21 cellular contexts compared by ENCODE assay signal in genomic region chr7:158617737-158618128, GRCh38. TPM values are rescaled to one million over a fixed set of nuclear protein-coding genes. Genes with fewer than 3 reads are reported as not detected.
DNase-seq lines count a peak whose midpoint lies in the region; ATAC-seq, FAIRE-seq and TF ChIP-seq lines count a peak whose summit lies in the region.
"Had no signal": no experiment of that assay in that cellular context is flagged by ENCODE, and none has a peak within 500 bp of the region (broad histone marks: within the 10 kb centered on the region; RNA-seq: fewer than 3 reads in every experiment).

No MANE protein-coding gene starts in this region.

- H3K4me3 ChIP-seq in brain microvascular endothelial cell (ENCODE audit: low read depth, low read length): no peak overlapping the region
- H3K4me3 ChIP-seq in tibial nerve: no peak overlapping the region
- H3K4me3 ChIP-seq: right atrium auricular region had no signal

- TF ChIP-seq CTCF in brain microvascular endothelial cell (IDR thresholded peaks at IDR 0.05; ENCODE audit: low read depth, low read length, missing control alignments): no peak
- TF ChIP-seq CTCF in tibial nerve (IDR thresholded peaks at IDR 0.05): no peak

- TF ChIP-seq POLR2A in tibial nerve (IDR thresholded peaks at IDR 0.05): no peak

- H3K36me3 ChIP-seq in brain microvascular endothelial cell (replicated peaks) (no peaks in the 10 kb centered on the region), tibial nerve (no peaks in the 10 kb centered on the region)
- H3K36me3 ChIP-seq: neutrophil, right atrium auricular region had no signal

- DNase-seq in cardiac septum (ENCODE audit: low spot score) (peak; percentile 36), Right ventricle myocardium inferior (ENCODE audit: missing footprints) (no peak), brain microvascular endothelial cell (peak; percentile 76), iPS DF 19.7 (ENCODE audit: low read depth, low spot score) (peak; percentile 75), tibial nerve (ENCODE audit: low spot score in 2 of 2) (peak; percentile 26 to 45), HTR-8/SVneo (ENCODE audit: insufficient read length, low spot score) (no peak), NCI-H1092 treated with DMSO at 0.1 percent for 48 hours (lab: John Stamatoyannopoulos, UW) (no peak)
- DNase-seq: 8988T; activated CD4-positive, CD25-positive, alpha-beta regulatory T cell; CD4-positive, CD25-positive, alpha-beta regulatory T cell; central memory CD4-positive, alpha-beta T cell; effector memory CD4-positive, alpha-beta T cell; KG1; NCI-H1048; NCI-H526; Right ventricle myocardium superior; stimulated activated naive CD4-positive, alpha-beta T cell treated with Interleukin-2 at 50 U/mL for 16 hours; trophoblast cell had no signal

- no peak for FAIRE-seq in HTR-8/SVneo (lab: Jason Lieb, UNC)

- WGBS in tibial nerve, 2 donors: 58 to 62% methylated on average over 3 of the region's 3 CpGs

- H3K27me3 ChIP-seq in brain microvascular endothelial cell (replicated peaks): no peaks in the 10 kb centered on the region
- H3K27me3 ChIP-seq in tibial nerve: no peaks in the 10 kb centered on the region
- H3K27me3 ChIP-seq: neutrophil, right atrium auricular region had no signal

- no peaks in the 10 kb centered on the region for H3K4me1 ChIP-seq in tibial nerve
- H3K4me1 ChIP-seq: right atrium auricular region had no signal

- no peaks in the 10 kb centered on the region for H3K9me3 ChIP-seq in tibial nerve
- H3K9me3 ChIP-seq: neutrophil, right atrium auricular region had no signal

- in situ Hi-C loops in brain microvascular endothelial cell (cut with HindIII; ENCODE audit: low pct_ligation_motif_present, low sequenced_read_pairs): no loop called here

- intact Hi-C loops in cardiac septum (cut with DNase I): no loop called here
- intact Hi-C loops in Right ventricle myocardium inferior (cut with DNase I): no loop called here

- ATAC-seq in Right ventricle myocardium inferior: no peak
- no peak for ATAC-seq in GM18519 (IDR thresholded peaks at IDR 0.05; ENCODE audit: low FRiP score, unreplicated experiment)

- TF ChIP-seq EP300 in tibial nerve (IDR thresholded peaks at IDR 0.05): peak in 1 of 2 donors; percentile 31

- peak overlapping the region; percentile 83 for H3K27ac ChIP-seq in brain microvascular endothelial cell
- peak overlapping the region in 2 of 4 donors; percentile 50 to 76 for H3K27ac ChIP-seq in tibial nerve
- H3K27ac ChIP-seq: neutrophil, right atrium auricular region had no signal

RNA-seq across cellular contexts. Expression of gene PTPRN2, which starts 30.1 kb away (rescaled TPM):
- 0.92 TPM for total RNA-seq in cardiac septum
- total RNA-seq in Right ventricle myocardium inferior: 1.6 TPM
- total RNA-seq in tibial nerve: 10 to 100 TPM in 1 of 4 donors, 1 to 10 TPM in 3; 6.6 to 10.7 (median 8.2) TPM

Comparison
In these comparisons a context has a peak if more than half of its experiments do, and no peak if none do; other contexts are left out.
1. DNase-seq: peak in cardiac septum (single experiment), brain microvascular endothelial cell (single experiment), iPS DF 19.7 (single experiment) and tibial nerve (2 of 2); none in Right ventricle myocardium inferior (single experiment), HTR-8/SVneo (single experiment) and NCI-H1092 treated with DMSO at 0.1 percent for 48 hours (single experiment).